Comparison of ENCODE assay signal across 31 cellular contexts in genomic region chr2:22801071-22801470, GRCh38.
"Had no signal": no experiment of that assay in that cellular context is flagged by ENCODE, and none has a peak within 500 bp of the region (broad histone marks: within the 10 kb centered on the region; RNA-seq: fewer than 3 reads in every experiment).

No MANE protein-coding gene starts in this region.

- H3K9me3 ChIP-seq: colonic mucosa had no signal

- H3K4me1 Mint-ChIP-seq: activated CD4-positive, alpha-beta T cell treated with anti-CD3 and anti-CD28 coated beads, Interleukin-2, amount 10 ng/mL, durations not matched to agents 7 days and 5 days; activated CD8-positive, alpha-beta memory T cell treated with anti-CD3 and anti-CD28 coated beads, Interleukin-2, amount 10 ng/mL, durations not matched to agents 7 days and 5 days; activated naive CD4-positive, alpha-beta T cell treated with anti-CD3 and anti-CD28 coated beads, Interleukin-2, amount 10 ng/mL, durations not matched to agents 7 days and 5 days; activated naive CD8-positive, alpha-beta T cell treated with anti-CD3 and anti-CD28 coated beads, Interleukin-2, amount 10 ng/mL, durations not matched to agents 7 days and 5 days had no signal

- H3K27ac ChIP-seq: ascending aorta, breast epithelium, cardiac muscle cell, colonic mucosa, dorsolateral prefrontal cortex, heart left ventricle had no signal

- H3K36me3 Mint-ChIP-seq: activated CD8-positive, alpha-beta memory T cell treated with anti-CD3 and anti-CD28 coated beads, Interleukin-2, amount 10 ng/mL, durations not matched to agents 7 days and 5 days; activated naive CD4-positive, alpha-beta T cell treated with anti-CD3 and anti-CD28 coated beads, Interleukin-2, amount 10 ng/mL, durations not matched to agents 7 days and 5 days; activated naive CD8-positive, alpha-beta T cell treated with anti-CD3 and anti-CD28 coated beads, Interleukin-2, amount 10 ng/mL, durations not matched to agents 7 days and 5 days; brain had no signal

- H3K4me1 ChIP-seq: ascending aorta, breast epithelium, colonic mucosa, heart left ventricle had no signal

- ATAC-seq: activated CD8-positive, alpha-beta memory T cell treated with anti-CD3 and anti-CD28 coated beads, Interleukin-2, amount 10 ng/mL, durations not matched to agents 7 days and 5 days; activated CD8-positive, alpha-beta T cell treated with anti-CD3 and anti-CD28 coated beads, Interleukin-2, amount 10 ng/mL, durations not matched to agents 7 days and 5 days; activated naive CD4-positive, alpha-beta T cell treated with anti-CD3 and anti-CD28 coated beads, Interleukin-2, amount 50 U/mL, for 72 hours; esophagus mucosa; heart left ventricle had no signal

- H3K27ac Mint-ChIP-seq: activated CD4-positive, alpha-beta memory T cell treated with anti-CD3 and anti-CD28 coated beads for 36 hours; activated CD4-positive, alpha-beta T cell treated with anti-CD3 and anti-CD28 coated beads, Interleukin-2, amount 10 ng/mL, durations not matched to agents 7 days and 5 days; activated CD8-positive, alpha-beta memory T cell treated with anti-CD3 and anti-CD28 coated beads, Interleukin-2, amount 10 ng/mL, durations not matched to agents 7 days and 5 days; activated CD8-positive, alpha-beta T cell treated with anti-CD3 and anti-CD28 coated beads, Interleukin-2, amount 10 ng/mL, durations not matched to agents 7 days and 5 days; activated naive CD4-positive, alpha-beta T cell treated with anti-CD3 and anti-CD28 coated beads, Interleukin-2, amount 10 ng/mL, durations not matched to agents 7 days and 5 days; activated naive CD4-positive, alpha-beta T cell treated with anti-CD3 and anti-CD28 coated beads, Interleukin-2, amount 50 U/mL, for 72 hours; activated naive CD8-positive, alpha-beta T cell treated with anti-CD3 and anti-CD28 coated beads, Interleukin-2, amount 10 ng/mL, durations not matched to agents 7 days and 5 days; activated T-helper 1 cell treated with anti-CD3 and anti-CD28 coated beads, Interleukin-12 subunit alpha, Interleukin-12 subunit beta, Interleukin-2, Interleukin-4 antibody, amounts not matched to agents 30 ng/mL and 10 ng/mL and 1 ng/mL, durations not matched to agents 14 hours and 24 hours and 36 hours; activated T-helper 2 cell treated with anti-CD3 and anti-CD28 coated beads, Interferon-gamma antibody, Interleukin-2, Interleukin-4, amounts not matched to agents 10 μg/mL and 5 μg/mL and 100 μg/mL, durations not matched to agents 14 hours and 24 hours and 36 hours; dendritic cell treated with granulocyte-macrophage colony-stimulating factor and Interleukin-4, amounts not matched to agents 40 ng/mL and 50 ng/mL, for 4 days; endodermal cell had no signal

- H3K4me3 ChIP-seq: ascending aorta, breast epithelium, cardiac muscle cell, colonic mucosa, dorsolateral prefrontal cortex, heart left ventricle had no signal

- H3K4me3 Mint-ChIP-seq: activated CD4-positive, alpha-beta memory T cell treated with anti-CD3 and anti-CD28 coated beads for 36 hours; activated CD4-positive, alpha-beta T cell treated with anti-CD3 and anti-CD28 coated beads, Interleukin-2, amount 10 ng/mL, durations not matched to agents 7 days and 5 days; activated CD8-positive, alpha-beta memory T cell treated with anti-CD3 and anti-CD28 coated beads, Interleukin-2, amount 10 ng/mL, durations not matched to agents 7 days and 5 days; activated CD8-positive, alpha-beta T cell treated with anti-CD3 and anti-CD28 coated beads, Interleukin-2, amount 10 ng/mL, durations not matched to agents 7 days and 5 days; activated naive CD4-positive, alpha-beta T cell treated with anti-CD3 and anti-CD28 coated beads, Interleukin-2, amount 10 ng/mL, durations not matched to agents 7 days and 5 days; activated naive CD8-positive, alpha-beta T cell treated with anti-CD3 and anti-CD28 coated beads, Interleukin-2, amount 10 ng/mL, durations not matched to agents 7 days and 5 days; activated T-helper 1 cell treated with anti-CD3 and anti-CD28 coated beads, Interleukin-12 subunit alpha, Interleukin-12 subunit beta, Interleukin-2, Interleukin-4 antibody, amounts not matched to agents 30 ng/mL and 10 ng/mL and 1 ng/mL, durations not matched to agents 14 hours and 24 hours and 36 hours; dendritic cell treated with granulocyte-macrophage colony-stimulating factor and Interleukin-4, amounts not matched to agents 40 ng/mL and 50 ng/mL, for 4 days; endodermal cell had no signal

- H3K27me3 Mint-ChIP-seq: activated CD4-positive, alpha-beta memory T cell treated with anti-CD3 and anti-CD28 coated beads for 36 hours; activated CD4-positive, alpha-beta T cell treated with anti-CD3 and anti-CD28 coated beads, Interleukin-2, amount 10 ng/mL, durations not matched to agents 7 days and 5 days; activated CD8-positive, alpha-beta memory T cell treated with anti-CD3 and anti-CD28 coated beads, Interleukin-2, amount 10 ng/mL, durations not matched to agents 7 days and 5 days; activated naive CD4-positive, alpha-beta T cell treated with anti-CD3 and anti-CD28 coated beads, Interleukin-2, amount 10 ng/mL, durations not matched to agents 7 days and 5 days; activated naive CD8-positive, alpha-beta T cell treated with anti-CD3 and anti-CD28 coated beads, Interleukin-2, amount 10 ng/mL, durations not matched to agents 7 days and 5 days; dendritic cell treated with granulocyte-macrophage colony-stimulating factor and Interleukin-4, amounts not matched to agents 40 ng/mL and 50 ng/mL, for 4 days had no signal

- H3K27me3 ChIP-seq: ascending aorta, breast epithelium, cardiac muscle cell, colonic mucosa had no signal

- DNase-seq: activated CD4-positive, alpha-beta memory T cell treated with anti-CD3 and anti-CD28 coated beads for 36 hours; activated CD4-positive, alpha-beta T cell treated with anti-CD3 and anti-CD28 coated beads for 1 hour; activated CD4-positive, alpha-beta T cell treated with anti-CD3 and anti-CD28 coated beads for 4 hours; activated CD4-positive, alpha-beta T cell treated with anti-CD3 and anti-CD28 coated beads, Interleukin-2, amount 10 ng/mL, durations not matched to agents 7 days and 5 days; activated CD8-positive, alpha-beta memory T cell treated with anti-CD3 and anti-CD28 coated beads, Interleukin-2, amount 10 ng/mL, durations not matched to agents 7 days and 5 days; activated CD8-positive, alpha-beta memory T cell treated with anti-CD3 and anti-CD28 coated beads, Interleukin-2, amount 50 U/mL, for 4 hours; activated CD8-positive, alpha-beta T cell treated with anti-CD3 and anti-CD28 coated beads, Interleukin-2, amount 10 ng/mL, durations not matched to agents 7 days and 5 days; activated gamma-delta T cell; activated naive CD4-positive, alpha-beta T cell; activated naive CD4-positive, alpha-beta T cell treated with anti-CD3 and anti-CD28 coated beads, Interleukin-2, amount 10 ng/mL, durations not matched to agents 7 days and 5 days; activated naive CD8-positive, alpha-beta T cell treated with anti-CD3 and anti-CD28 coated beads, Interleukin-2, amount 10 ng/mL, durations not matched to agents 7 days and 5 days; activated T-cell treated with anti-CD3 and anti-CD28 coated beads, Interleukin-2, amount 50 U/mL, for 1 hour; activated T-cell treated with anti-CD3 and anti-CD28 coated beads, Interleukin-2, amount 50 U/mL, for 48 hours; central memory CD4-positive, alpha-beta T cell; cerebellar nuclear complex; colonic mucosa; dorsolateral prefrontal cortex; effector memory CD4-positive, alpha-beta T cell; foreskin fibroblast; heart left ventricle; T-helper 2 cell had no signal

- H3K36me3 ChIP-seq: ascending aorta, breast epithelium, cardiac muscle cell, colonic mucosa, heart left ventricle had no signal
